Comparison of ENCODE assay signal across 22 cellular contexts in the genomic region with DNA sequence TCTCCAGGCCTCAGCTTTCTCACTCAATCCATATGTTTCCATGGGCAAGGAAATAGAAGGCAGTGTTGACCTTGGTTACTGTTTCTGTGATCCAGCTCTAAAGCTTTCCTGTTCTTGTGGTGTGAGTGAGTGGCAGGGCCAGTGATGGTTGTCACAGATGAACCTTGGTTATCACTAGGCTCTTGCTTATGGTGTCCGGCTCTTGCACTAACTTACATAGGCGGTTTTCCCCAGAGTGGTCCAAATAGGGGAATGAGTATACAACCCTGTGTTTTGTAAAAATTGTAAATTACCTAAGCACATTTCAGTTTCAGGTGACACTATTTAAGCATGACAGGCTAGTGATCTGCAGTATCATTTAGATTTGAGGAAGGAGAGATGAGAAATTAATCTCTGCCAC.
"Had no signal": no experiment of that assay in that cellular context is flagged by ENCODE, and none has a peak within 500 bp of the region (broad histone marks: within the 10 kb centered on the region; RNA-seq: fewer than 3 reads in every experiment).

No MANE protein-coding gene starts in this region.

- DNase-seq: activated CD4-positive, alpha-beta T cell treated with anti-CD3 and anti-CD28 coated beads for 48 hours; activated CD8-positive, alpha-beta memory T cell treated with anti-CD3 and anti-CD28 coated beads, Interleukin-2, amount 10 ng/mL, durations not matched to agents 7 days and 5 days; activated CD8-positive, alpha-beta T cell treated with anti-CD3 and anti-CD28 coated beads, Interleukin-2, amount 10 ng/mL, durations not matched to agents 7 days and 5 days; activated effector memory CD4-positive, alpha-beta T cell treated with anti-CD3 and anti-CD28 coated beads, Interleukin-2, amount 50 U/mL, for 16 hours; activated naive CD4-positive, alpha-beta T cell treated with anti-CD3 and anti-CD28 coated beads, Interleukin-2, amount 50 U/mL, for 16 hours; activated naive CD8-positive, alpha-beta T cell treated with anti-CD3 and anti-CD28 coated beads, Interleukin-2, amount 50 U/mL, for 24 hours; amygdala; dermis blood vessel endothelial cell; effector CD4-positive, alpha-beta T cell; foreskin keratinocyte; mammary epithelial cell; sigmoid colon; small intestine; stimulated activated CD4-positive, alpha-beta T cell treated with anti-CD3 and anti-CD28 coated beads, Interleukin-4, amount 100 ng/mL, for 24 hours; T-cell; tibial artery; upper lobe of right lung had no signal

- H3K27ac Mint-ChIP-seq: activated CD8-positive, alpha-beta memory T cell treated with anti-CD3 and anti-CD28 coated beads, Interleukin-2, amount 10 ng/mL, durations not matched to agents 7 days and 5 days; activated CD8-positive, alpha-beta T cell treated with anti-CD3 and anti-CD28 coated beads, Interleukin-2, amount 10 ng/mL, durations not matched to agents 7 days and 5 days; activated naive CD8-positive, alpha-beta T cell treated with anti-CD3 and anti-CD28 coated beads, Interleukin-2, amount 50 U/mL, for 24 hours; nephron; stimulated activated memory B cell treated with anti-CD40 and anti-IgM and Interleukin-4, amounts not matched to agents 10 μg/mL and 1 μg/mL and 100 μg/mL, for 72 hours; T-cell; T-helper 2 cell treated with Interferon-gamma antibody and Interleukin-4, amounts not matched to agents 5 μg/mL and 100 μg/mL, for 36 hours had no signal

- FAIRE-seq: colon, islet of Langerhans, small intestine had no signal

- ATAC-seq: activated CD8-positive, alpha-beta memory T cell treated with anti-CD3 and anti-CD28 coated beads, Interleukin-2, amount 10 ng/mL, durations not matched to agents 7 days and 5 days; activated CD8-positive, alpha-beta T cell treated with anti-CD3 and anti-CD28 coated beads, Interleukin-2, amount 10 ng/mL, durations not matched to agents 7 days and 5 days; activated naive CD8-positive, alpha-beta T cell treated with anti-CD3 and anti-CD28 coated beads, Interleukin-2, amount 50 U/mL, for 24 hours; foreskin keratinocyte; stimulated activated memory B cell treated with anti-CD40 and anti-IgM and Interleukin-4, amounts not matched to agents 10 μg/mL and 1 μg/mL and 100 μg/mL, for 72 hours; T-cell; upper lobe of right lung had no signal

- H3K4me3 Mint-ChIP-seq: activated CD8-positive, alpha-beta memory T cell treated with anti-CD3 and anti-CD28 coated beads, Interleukin-2, amount 10 ng/mL, durations not matched to agents 7 days and 5 days; activated CD8-positive, alpha-beta T cell treated with anti-CD3 and anti-CD28 coated beads, Interleukin-2, amount 10 ng/mL, durations not matched to agents 7 days and 5 days; activated naive CD8-positive, alpha-beta T cell treated with anti-CD3 and anti-CD28 coated beads, Interleukin-2, amount 50 U/mL, for 24 hours; nephron; stimulated activated memory B cell treated with anti-CD40 and anti-IgM and Interleukin-4, amounts not matched to agents 10 μg/mL and 1 μg/mL and 100 μg/mL, for 72 hours; T-cell; T-helper 2 cell treated with Interferon-gamma antibody and Interleukin-4, amounts not matched to agents 5 μg/mL and 100 μg/mL, for 36 hours had no signal

- H3K9me3 Mint-ChIP-seq: activated naive CD8-positive, alpha-beta T cell treated with anti-CD3 and anti-CD28 coated beads, Interleukin-2, amount 50 U/mL, for 24 hours; nephron; stimulated activated memory B cell treated with anti-CD40 and anti-IgM and Interleukin-4, amounts not matched to agents 10 μg/mL and 1 μg/mL and 100 μg/mL, for 72 hours; T-cell; T-helper 2 cell treated with Interferon-gamma antibody and Interleukin-4, amounts not matched to agents 5 μg/mL and 100 μg/mL, for 36 hours had no signal

- H3K27me3 Mint-ChIP-seq: activated CD8-positive, alpha-beta memory T cell treated with anti-CD3 and anti-CD28 coated beads, Interleukin-2, amount 10 ng/mL, durations not matched to agents 7 days and 5 days; activated naive CD8-positive, alpha-beta T cell treated with anti-CD3 and anti-CD28 coated beads, Interleukin-2, amount 50 U/mL, for 24 hours; stimulated activated memory B cell treated with anti-CD40 and anti-IgM and Interleukin-4, amounts not matched to agents 10 μg/mL and 1 μg/mL and 100 μg/mL, for 72 hours; T-cell had no signal
